In genomic region chr6:155504848-155505247, GRCh38 we compare ENCODE assay signal across 22 cellular contexts. TPM values are rescaled to one million over a fixed set of nuclear protein-coding genes. Genes with fewer than 3 reads are reported as not detected.
A peak's percentile ranks its signal among the peaks of the same experiment; 100 is the strongest.
DNase-seq lines count a peak whose midpoint lies in the region; ATAC-seq, FAIRE-seq and TF ChIP-seq lines count a peak whose summit lies in the region.
"Had no signal": no experiment of that assay in that cellular context is flagged by ENCODE, and none has a peak within 500 bp of the region (broad histone marks: within the 10 kb centered on the region; RNA-seq: fewer than 3 reads in every experiment).

No MANE protein-coding gene starts in this region.

- no peak for TF ChIP-seq CTCF in SK-N-SH (IDR thresholded peaks at IDR 0.05)
- no peak for TF ChIP-seq CTCF in coronary artery (IDR thresholded peaks at IDR 0.05)
- TF ChIP-seq CTCF in parathyroid adenoma (IDR thresholded peaks at IDR 0.05): no peak
- TF ChIP-seq CTCF in D721Med (IDR thresholded peaks at IDR 0.05; ENCODE audit: insufficient read depth, missing control alignments): no peak

- no peaks in the 10 kb centered on the region for H3K4me1 Mint-ChIP-seq in effector memory CD8-positive, alpha-beta T cell (ENCODE audit: low read depth in 2 of 2)
- H3K4me1 Mint-ChIP-seq: CD4-positive, alpha-beta memory T cell had no signal

- no peak for ATAC-seq in SK-N-SH treated with all-trans-retinoic acid at 6 μM for 48 hours
- ATAC-seq in GM18907 (IDR thresholded peaks at IDR 0.05; ENCODE audit: unreplicated experiment): no peak
- ATAC-seq in effector memory CD8-positive, alpha-beta T cell (replicated peaks): no peak

- H3K27ac Mint-ChIP-seq in effector memory CD8-positive, alpha-beta T cell: no peak overlapping the region
- H3K27ac Mint-ChIP-seq: CD4-positive, alpha-beta memory T cell had no signal

- no peak for TF ChIP-seq EP300 in SK-N-SH (IDR thresholded peaks at IDR 0.05; ENCODE audit: borderline replicate concordance in 1 of 2, low read depth in 1 of 2, low read length in 1 of 2)

- H3K9me2 ChIP-seq in SK-N-SH: no peaks in the 10 kb centered on the region

- TF ChIP-seq RAD21 in SK-N-SH (IDR thresholded peaks at IDR 0.05; ENCODE audit: low read length): no peak

- no peaks in the 10 kb centered on the region for H3K36me3 Mint-ChIP-seq in effector memory CD8-positive, alpha-beta T cell (ENCODE audit: insufficient read depth)
- H3K36me3 Mint-ChIP-seq: CD4-positive, alpha-beta memory T cell had no signal

- peaks cover 0 to 7% of the 10 kb centered on the region in 2 experiments; a peak in 2 of 4 replicates for H3K4me1 ChIP-seq in SK-N-SH (ENCODE audit: control insufficient read depth in 1 of 2, insufficient read depth in 2 of 2, low read depth in 1 of 2, low read length in 1 of 2)
- H3K4me1 ChIP-seq in parathyroid adenoma: no peaks in the 10 kb centered on the region

- peaks cover 0 to 18% of the 10 kb centered on the region in 2 donors for H3K27me3 Mint-ChIP-seq in effector memory CD8-positive, alpha-beta T cell

- H3K9me3 Mint-ChIP-seq in effector memory CD8-positive, alpha-beta T cell: no peaks in the 10 kb centered on the region

- H2AFZ ChIP-seq in SK-N-SH (ENCODE audit: low read depth) (peak overlapping the region; percentile 63; the same call in 1 of the 2 replicates), parathyroid adenoma (no peak overlapping the region)

- FAIRE-seq in D721Med (lab: Jason Lieb, UNC): no peak

- H3K9me3 ChIP-seq in SK-N-SH: peaks cover 4% of the 10 kb centered on the region; the same call in 1 of the 2 replicates
- H3K9me3 ChIP-seq in parathyroid adenoma (ENCODE audit: control insufficient read depth, low read length): no peaks in the 10 kb centered on the region

- CTCF ChIA-PET in SK-N-SH (lab: Yijun Ruan, JAX): interaction anchor here (1.3 to 1.8 kb wide), 6 partner anchors 10 to 56 kb away, joined by 3 to 9 read pairs (median 4); no protein-coding TSS in a partner anchor

- H3K9ac ChIP-seq in SK-N-SH (no peak overlapping the region), parathyroid adenoma (no peak overlapping the region)

- DNase-seq in SK-N-SH (no peak), coronary artery (ENCODE audit: low spot score) (no peak), OCI-M1 (lab: John Stamatoyannopoulos, UW) (no peak), D721Med (ENCODE audit: insufficient read length, low spot score) (no peak)
- no peak for DNase-seq in effector memory CD8-positive, alpha-beta T cell
- DNase-seq: Calu3; CD4-positive, alpha-beta memory T cell; HCEC 1CT; KG1; NCI-H1417 treated with DMSO at 0.1 percent for 48 hours; NCI-H1930; NCI-H526 treated with DMSO at 0.1 percent for 48 hours; NK-92 treated with Interleukin-12 subunit alpha and Interleukin-12 subunit beta, amount 100 ng/mL, for 24 hours; RPMI8226; SIG-M5; SW 1271 had no signal

- H3K27me3 ChIP-seq in SK-N-SH (ENCODE audit: insufficient read depth) (no peaks in the 10 kb centered on the region), parathyroid adenoma (ENCODE audit: control insufficient read depth, insufficient read depth, low read length) (no peaks in the 10 kb centered on the region)

- peak overlapping the region in 1 of 2 experiments; percentile 55; a peak in 2 of 4 replicates for H3K27ac ChIP-seq in SK-N-SH (ENCODE audit: low read depth in 2 of 2, low read length in 1 of 2)
- H3K27ac ChIP-seq in coronary artery: peak overlapping the region; percentile 29 to 43
- no peak overlapping the region for H3K27ac ChIP-seq in parathyroid adenoma
- H3K27ac ChIP-seq: 22Rv1 had no signal

- H3K4me2 ChIP-seq in SK-N-SH (no peak overlapping the region), parathyroid adenoma (ENCODE audit: low read length) (peak overlapping the region; percentile 50)

- WGBS in SK-N-SH (ENCODE audit: low lambda C conversion rate): 85% methylated on average over 3 of the region's 3 CpGs

- no peaks in the 10 kb centered on the region for H4K20me1 ChIP-seq in SK-N-SH (ENCODE audit: insufficient read depth)

- H3K4me3 ChIP-seq in SK-N-SH (ENCODE audit: low read depth in 2 of 2, low read length in 1 of 2) (no peak overlapping the region), coronary artery (no peak overlapping the region), parathyroid adenoma (ENCODE audit: low read depth, low read length) (no peak overlapping the region)

- no peak overlapping the region for H3K4me3 Mint-ChIP-seq in effector memory CD8-positive, alpha-beta T cell
- H3K4me3 Mint-ChIP-seq: CD4-positive, alpha-beta memory T cell had no signal

- H3K36me3 ChIP-seq in SK-N-SH (replicated peaks in 1 of 2; ENCODE audit: control insufficient read depth in 1 of 2, insufficient read depth in 2 of 2, low read length in 1 of 2) (no peaks in the 10 kb centered on the region), parathyroid adenoma (ENCODE audit: control insufficient read depth, insufficient read depth, low read length) (no peaks in the 10 kb centered on the region)

- peaks cover 4% of the 10 kb centered on the region for H3F3A ChIP-seq in SK-N-SH (replicated peaks; ENCODE audit: insufficient read depth)

- POLR2A ChIA-PET in SK-N-SH (lab: Yijun Ruan, JAX): no interaction called here

- H3K79me2 ChIP-seq in SK-N-SH (ENCODE audit: insufficient read depth) (no peaks in the 10 kb centered on the region), parathyroid adenoma (no peaks in the 10 kb centered on the region)

TF ChIP-seq in SK-N-SH, 30 proteins besides CTCF, POLR2A, EP300 and RAD21 (continues in another document):
- no peak for TF ChIP-seq NRF1 (IDR thresholded peaks at IDR 0.05; ENCODE audit: low read depth, low read length)
- TF ChIP-seq MXI1 (IDR thresholded peaks at IDR 0.05; ENCODE audit: low read depth, low read length): no peak
- TF ChIP-seq POLR2AphosphoS5 (IDR thresholded peaks at IDR 0.05; ENCODE audit: low read depth, low read length): no peak
- TF ChIP-seq ZBTB33 (IDR thresholded peaks at IDR 0.05; ENCODE audit: borderline replicate concordance, low read depth): no peak
- no peak for TF ChIP-seq GATA2 (CRISPR knock-in tag; IDR thresholded peaks at IDR 0.05)
- TF ChIP-seq EZH2phosphoT487 (IDR thresholded peaks at IDR 0.05; ENCODE audit: borderline replicate concordance, low read depth): no peak
- no peak for TF ChIP-seq FOXJ3 (CRISPR knock-in tag; IDR thresholded peaks at IDR 0.05)

TF ChIP-seq in SK-N-SH treated with all-trans-retinoic acid at 6 μM for 48 hours, 23 proteins besides CTCF, POLR2A, EP300 and RAD21:
- TF ChIP-seq ZNF70 (CRISPR knock-in tag; IDR thresholded peaks at IDR 0.05) (no peak), RARB (CRISPR knock-in tag; IDR thresholded peaks at IDR 0.05) (no peak), ZNF8 (CRISPR knock-in tag; IDR thresholded peaks at IDR 0.05) (no peak), CREB5 (CRISPR knock-in tag; IDR thresholded peaks at IDR 0.05; ENCODE audit: low read depth) (no peak), GLIS3 (CRISPR knock-in tag; IDR thresholded peaks at IDR 0.05) (no peak), CSRNP3 (CRISPR knock-in tag; IDR thresholded peaks at IDR 0.05) (no peak), SNAI2 (CRISPR knock-in tag; IDR thresholded peaks at IDR 0.05) (no peak), PPARA (CRISPR knock-in tag; IDR thresholded peaks at IDR 0.05; ENCODE audit: borderline replicate concordance) (no peak)

RNA-seq across cellular contexts. Expression of gene NOX3, which starts 49.2 kb away (rescaled TPM):
- polyA plus RNA-seq in SK-N-SH (2012; rRNA removed): 0.02 TPM in 1 of 2 replicates, not detected in the other
- 0.01 and 0.04 TPM in 2 replicates for polyA plus RNA-seq in SK-N-SH (2012; cell fraction: cytosol; rRNA removed)
- polyA plus RNA-seq in SK-N-SH (2012; cell fraction: nucleus; rRNA removed): 0.06 TPM in 1 of 2 replicates, not detected in the other
- polyA plus RNA-seq: AG04450; BJ; CD4-positive, alpha-beta memory T cell had no signal
